In genomic region chr22:44351685-44352377, GRCh38 we compare ENCODE assay signal across 9 cellular contexts. TPM values are rescaled to one million over a fixed set of nuclear protein-coding genes. Genes with fewer than 3 reads are reported as not detected.
DNase-seq lines count a peak whose midpoint lies in the region; ATAC-seq and TF ChIP-seq lines count a peak whose summit lies in the region.
"Had no signal": no experiment of that assay in that cellular context is flagged by ENCODE, and none has a peak within 500 bp of the region (broad histone marks: within the 10 kb centered on the region; RNA-seq: fewer than 3 reads in every experiment).

No MANE protein-coding gene starts in this region.

- H3K4me3 ChIP-seq in mammary epithelial cell (replicated peaks in 1 of 3; ENCODE audit: insufficient read depth in 1 of 3, low read depth in 2 of 3, low read length in 3 of 3) (no peak overlapping the region), tibial artery (no peak overlapping the region)
- H3K4me3 ChIP-seq: heart left ventricle had no signal

- H3K4me1 ChIP-seq in mammary epithelial cell (ENCODE audit: insufficient read depth, low read length) (peaks cover 17% of the 10 kb centered on the region), tibial artery (peaks cover 0 to 7% (median 5%) of the 10 kb centered on the region in 4 donors)

- H3K4me2 ChIP-seq in mammary epithelial cell (ENCODE audit: insufficient read depth, low read depth, low read length): peak overlapping the region; percentile 39

- in situ Hi-C loops in mammary epithelial cell (cut with MboI; ENCODE audit: low sequenced_read_pairs in 2 of 2): no loop called here

- H3K36me3 ChIP-seq in mammary epithelial cell (ENCODE audit: insufficient read depth, low read length) (no peaks in the 10 kb centered on the region), tibial artery (no peaks in the 10 kb centered on the region)
- H3K36me3 ChIP-seq: heart left ventricle had no signal

- CTCF ChIA-PET in mammary epithelial cell (lab: Charles Lee; ENCODE audit: low non-redundant PET): no interaction called here

- peak overlapping the region; percentile 4 for H3K27ac ChIP-seq in mammary epithelial cell (ENCODE audit: insufficient read depth, low read depth, low read length)
- no peak overlapping the region for H3K27ac ChIP-seq in tibial artery
- H3K27ac ChIP-seq: heart left ventricle had no signal

- WGBS in mammary epithelial cell (ENCODE audit: low coverage, missing lambda C conversion rate): 12% methylated on average over 11 of the region's 11 CpGs

- no peak overlapping the region for H2AFZ ChIP-seq in mammary epithelial cell (ENCODE audit: low read depth, low read length)

- no peaks in the 10 kb centered on the region for H3K79me2 ChIP-seq in mammary epithelial cell (ENCODE audit: insufficient read depth, low read length)

- no peaks in the 10 kb centered on the region for H4K20me1 ChIP-seq in mammary epithelial cell (ENCODE audit: insufficient read depth, low read length)

- BruUV-seq in mammary epithelial cell (replicated peaks; lab: Mats Ljungman, UMichigan): no TSS peak

- dilution Hi-C loops in mammary epithelial cell (cut with HindIII; ENCODE audit: low sequenced_read_pairs): no loop called here

- H3K27me3 ChIP-seq in mammary epithelial cell (ENCODE audit: insufficient read depth, low read length) (no peaks in the 10 kb centered on the region), tibial artery (peaks cover 0 to 54% of the 10 kb centered on the region in 2 donors)

- peak; percentile 92 for DNase-seq in ELR (ENCODE audit: low read depth)
- DNase-seq in NCI-H2227 treated with DMSO at 0.1 percent for 48 hours (lab: John Stamatoyannopoulos, UW): peak; percentile 73
- DNase-seq in mammary epithelial cell: peak; percentile 92
- DNase-seq in omental fat pad (ENCODE audit: low spot score): peak; percentile 42
- DNase-seq in KG1 (lab: John Stamatoyannopoulos, UW): no peak
- DNase-seq in tibial artery: no peak

- H3K9me3 ChIP-seq in mammary epithelial cell (replicated peaks; ENCODE audit: insufficient read depth, low read length): no peaks in the 10 kb centered on the region
- H3K9me3 ChIP-seq in tibial artery: no peaks in the 10 kb centered on the region
- H3K9me3 ChIP-seq: heart left ventricle had no signal

- intact Hi-C loops in mammary epithelial cell (cut with micrococcal nuclease) (loop anchor here (1.0 kb wide), 1 partner anchor 8 kb away; no protein-coding TSS in a partner anchor), tibial artery (cut with DNase I; ENCODE audit: low total_unique reads) (no loop called here)

- peak; percentile 70 for ATAC-seq in omental fat pad (ENCODE audit: low FRiP score)
- no peak for ATAC-seq in GM19395 (IDR thresholded peaks at IDR 0.05; ENCODE audit: unreplicated experiment)
- no peak for ATAC-seq in HG03520 (IDR thresholded peaks at IDR 0.05; ENCODE audit: unreplicated experiment)

- H3K9ac ChIP-seq in mammary epithelial cell (ENCODE audit: insufficient read depth, low read length): no peak overlapping the region

- TF ChIP-seq CTCF in mammary epithelial cell (conservative IDR thresholded peaks at IDR 0.05 in 1 of 2, IDR thresholded peaks at IDR 0.05 in 1 of 2; ENCODE audit: extremely low read depth in 1 of 2, insufficient read depth in 1 of 2, low read depth in 1 of 2, low read length in 2 of 2) (no peak), omental fat pad (IDR thresholded peaks at IDR 0.05) (no peak), tibial artery (IDR thresholded peaks at IDR 0.05) (no peak)

RNA-seq across cellular contexts. Expression of gene SHISAL1, which starts 39.1 kb away (rescaled TPM):
- total RNA-seq in mammary epithelial cell: 1 to 10 TPM; 3.9 to 9.2 TPM
- polyA plus RNA-seq in mammary epithelial cell: 2.9 TPM
- 7.2 TPM for polyA minus RNA-seq in mammary epithelial cell
- total RNA-seq in omental fat pad: 1 to 10 TPM in 1 of 4 donors, under 1 TPM in 3; 0.47 to 1.9 (median 0.75) TPM

Comparison
In these comparisons a context has a peak if more than half of its experiments do, and no peak if none do; other contexts are left out.
1. DNase-seq: peak in ELR (single experiment), NCI-H2227 treated with DMSO at 0.1 percent for 48 hours (single experiment), mammary epithelial cell (single experiment) and omental fat pad (single experiment); none in KG1 (single experiment) and tibial artery (0 of 2).